Comparison of ENCODE assay signal across 19 cellular contexts in the genomic region with DNA sequence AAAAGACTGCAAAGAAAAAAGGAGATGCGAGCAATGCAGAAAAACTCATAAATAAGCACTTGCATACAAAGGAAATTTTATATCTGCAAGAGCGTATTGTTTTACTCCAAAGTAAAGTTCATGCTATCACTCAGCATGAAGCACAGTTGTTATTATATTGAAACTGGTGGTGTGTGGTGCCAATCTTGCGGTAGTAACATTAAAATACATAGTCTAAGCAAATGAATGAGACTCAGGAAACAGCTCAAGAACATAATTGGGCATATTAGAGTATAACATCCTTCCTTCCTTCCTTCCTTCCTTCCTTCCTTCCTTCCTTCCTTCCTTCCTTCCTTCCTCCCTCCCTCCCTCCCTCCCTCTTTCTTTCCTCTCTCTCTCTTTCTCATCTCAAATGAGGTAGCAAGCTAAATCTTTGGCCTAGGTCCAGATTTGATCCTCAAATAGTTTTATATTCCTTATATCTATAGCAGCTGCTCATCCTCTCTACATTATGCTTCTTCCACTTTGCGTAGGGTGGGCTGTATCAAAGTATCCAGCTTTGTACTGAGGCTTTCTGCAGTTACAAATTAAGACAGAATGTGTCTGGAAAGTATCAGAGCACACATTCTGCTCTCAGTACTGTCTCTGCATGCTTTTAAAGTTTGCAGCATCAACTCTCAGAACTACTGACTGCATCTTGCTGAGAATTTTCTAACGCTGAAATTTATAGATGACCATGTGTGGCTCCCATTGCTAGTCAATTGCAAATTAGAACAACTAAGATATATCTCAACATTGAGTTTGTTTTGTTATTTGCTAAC.
"Had no signal": no experiment of that assay in that cellular context is flagged by ENCODE, and none has a peak within 500 bp of the region (broad histone marks: within the 10 kb centered on the region; RNA-seq: fewer than 3 reads in every experiment).

No MANE protein-coding gene starts in this region.

- H3K4me3 ChIP-seq: colonic mucosa, esophagus muscularis mucosa, gastroesophageal sphincter, heart left ventricle, left lung, lower lobe of right lung, mucosa of descending colon had no signal

- DNase-seq: colonic mucosa; cortex of kidney; effector CD8-positive, alpha-beta T cell; effector memory CD8-positive, alpha-beta T cell; endodermal cell; foreskin keratinocyte; heart left ventricle; hippocampal formation; left cardiac atrium; left lung; left ventricle myocardium superior; lower lobe of right lung; mesenchymal stem cell; mucosa of descending colon; naive B cell; naive thymus-derived CD8-positive, alpha-beta T cell had no signal

- H3K27me3 ChIP-seq: colonic mucosa, esophagus muscularis mucosa, foreskin keratinocyte, gastroesophageal sphincter, heart left ventricle, left lung had no signal

- ATAC-seq: effector memory CD8-positive, alpha-beta T cell; foreskin keratinocyte; gastroesophageal sphincter; heart left ventricle; left cardiac atrium; left lung; left ventricle myocardium superior; lower lobe of right lung; mucosa of descending colon; naive thymus-derived CD8-positive, alpha-beta T cell had no signal

- H3K4me1 ChIP-seq: colonic mucosa, foreskin keratinocyte, gastroesophageal sphincter, heart left ventricle, left lung, lower lobe of right lung had no signal

- H3K36me3 ChIP-seq: colonic mucosa, esophagus muscularis mucosa, gastroesophageal sphincter, heart left ventricle, left lung, lower lobe of right lung had no signal

- H3K9me3 ChIP-seq: colonic mucosa, esophagus muscularis mucosa, gastroesophageal sphincter, left lung, lower lobe of right lung had no signal

- H3K27ac ChIP-seq: colonic mucosa, epithelial cell of prostate, esophagus muscularis mucosa, foreskin keratinocyte, gastroesophageal sphincter, heart left ventricle, left lung, lower lobe of right lung had no signal
